Comparison of ENCODE assay signal across 8 cellular contexts in genomic region chr12:26732010-26732908, GRCh38.
DNase-seq lines count a peak whose midpoint lies in the region; ATAC-seq and TF ChIP-seq lines count a peak whose summit lies in the region.

No MANE protein-coding gene starts in this region.

- H3K27me3 Mint-ChIP-seq in osteocyte (ENCODE audit: unreplicated experiment), result no peaks in the 10 kb centered on the region

- no peaks in the 10 kb centered on the region for H3K36me3 Mint-ChIP-seq in osteocyte (ENCODE audit: unreplicated experiment)

- no peaks in the 10 kb centered on the region for H3K9me3 Mint-ChIP-seq in osteocyte (ENCODE audit: unreplicated experiment)

- peaks cover 10% of the 10 kb centered on the region for H3K4me1 Mint-ChIP-seq in osteocyte (ENCODE audit: unreplicated experiment)

- ATAC-seq in GM18511 (IDR thresholded peaks at IDR 0.05; ENCODE audit: unreplicated experiment) (peak; percentile 66), GM21825 (IDR thresholded peaks at IDR 0.05; ENCODE audit: unreplicated experiment) (peak; percentile 58), HG03571 (IDR thresholded peaks at IDR 0.05; ENCODE audit: unreplicated experiment) (peak; percentile 71), left colon (peak; percentile 55)

- H3K4me3 Mint-ChIP-seq in osteocyte (ENCODE audit: unreplicated experiment), result no peak overlapping the region

- H3K27ac Mint-ChIP-seq in osteocyte (ENCODE audit: unreplicated experiment), result no peak overlapping the region

- intact Hi-C loops in left colon (cut with DNase I, micrococcal nuclease), result no loop called here

- no peak for DNase-seq in left colon
- no peak for DNase-seq in nucleus accumbens (lab: John Stamatoyannopoulos, UW)
- DNase-seq in dermis blood vessel endothelial cell, result no peak
- DNase-seq in activated effector memory CD4-positive, alpha-beta T cell treated with anti-CD3 and anti-CD28 coated beads, Interleukin-2, amount 50 U/mL, for 16 hours, result no peak
- no peak for DNase-seq in osteocyte (ENCODE audit: extremely low spot score, unreplicated experiment)

- no peak for TF ChIP-seq CTCF in osteocyte (IDR thresholded peaks at IDR 0.05)
